ENCODE assay signal across 8 cellular contexts in the genomic region with DNA sequence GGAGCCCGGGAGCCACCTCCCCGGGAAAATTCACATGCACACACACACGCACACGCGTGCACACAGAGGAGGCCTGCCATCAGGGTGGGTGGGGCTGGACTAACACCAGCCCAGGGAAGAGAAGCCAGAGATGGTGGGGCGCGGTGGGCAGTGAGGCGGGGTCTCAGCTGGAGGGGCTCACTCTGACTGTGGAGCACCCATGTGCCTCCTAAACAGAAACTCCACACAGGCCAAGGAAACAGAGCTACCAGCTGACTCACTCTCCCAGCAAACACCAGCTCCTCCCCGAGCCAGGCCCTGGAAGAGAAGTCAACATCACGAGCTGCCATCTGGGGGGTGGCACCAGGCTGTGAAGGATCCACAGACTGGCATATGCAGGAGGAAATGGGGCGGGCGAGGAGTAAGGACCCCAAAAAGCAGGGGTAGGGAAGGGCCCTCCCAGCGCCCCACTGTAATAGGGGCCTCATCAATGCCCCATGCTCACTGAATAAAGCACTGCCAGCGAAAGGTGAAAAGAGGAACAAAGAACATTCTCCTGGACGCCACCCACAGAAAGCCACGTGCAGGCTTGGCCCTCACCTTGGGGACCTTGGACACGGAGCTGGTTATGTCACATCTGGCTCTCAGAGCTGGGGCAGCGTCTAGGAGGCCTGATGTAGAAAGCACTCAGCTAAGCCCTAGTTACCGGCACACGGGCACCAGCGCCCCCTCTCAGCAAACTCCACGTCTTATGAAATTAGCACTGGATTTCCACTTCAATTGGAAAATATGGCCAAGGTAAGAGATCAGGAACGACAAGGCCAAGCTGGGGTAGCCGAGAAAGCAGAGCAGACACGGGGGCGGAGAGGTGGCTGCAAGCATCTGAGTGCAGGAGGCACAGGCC. TPM values are rescaled to one million over a fixed set of nuclear protein-coding genes. Genes with fewer than 3 reads are reported as not detected.
DNase-seq lines count a peak whose midpoint lies in the region; ATAC-seq and TF ChIP-seq lines count a peak whose summit lies in the region.

No MANE protein-coding gene starts in this region.

- H3K27ac ChIP-seq in foreskin keratinocyte = peak overlapping the region; percentile 100

- no peaks in the 10 kb centered on the region for H3K9me3 ChIP-seq in neuron (ENCODE audit: low read length)

- TF ChIP-seq CTCF in foreskin keratinocyte (conservative IDR thresholded peaks at IDR 0.05) = peak; percentile 59

- H2AFZ ChIP-seq in neuron (ENCODE audit: low read depth, low read length) = peak overlapping the region; percentile 31

- H3K4me1 ChIP-seq in foreskin keratinocyte = peaks cover 17% of the 10 kb centered on the region
- peaks cover 52% of the 10 kb centered on the region for H3K4me1 ChIP-seq in neuron (ENCODE audit: insufficient read depth, low read length)

- H3K4me3 ChIP-seq in neuron (ENCODE audit: low read length) = no peak overlapping the region

- H3K36me3 ChIP-seq in neuron (ENCODE audit: insufficient read depth, low read length) = no peaks in the 10 kb centered on the region

- ATAC-seq in HG03103 (IDR thresholded peaks at IDR 0.05; ENCODE audit: low read depth, unreplicated experiment) (peak; percentile 43), foreskin keratinocyte (peak; percentile 71), GM21423 (IDR thresholded peaks at IDR 0.05; ENCODE audit: unreplicated experiment) (no peak), GM19023 (IDR thresholded peaks at IDR 0.05; ENCODE audit: unreplicated experiment) (no peak), HG02973 (IDR thresholded peaks at IDR 0.05; ENCODE audit: unreplicated experiment) (no peak)

- DNase-seq in GM04504 (ENCODE audit: low read depth) (peak; percentile 62), SKM-1 treated with dmso at 0.1 percent for 144 hours (lab: John Stamatoyannopoulos, UW; ENCODE audit: unreplicated experiment) (peak; percentile 28), foreskin keratinocyte (peak in 1 of 2 donors; percentile 82)

- H3K27me3 ChIP-seq in foreskin keratinocyte (no peaks in the 10 kb centered on the region), neuron (ENCODE audit: insufficient read depth, low read length) (no peaks in the 10 kb centered on the region)

RNA-seq across cellular contexts. Expression of gene INF2, which starts 8.4 kb away (rescaled TPM):
- 82.1 and 94.5 TPM in 2 replicates for total RNA-seq in foreskin keratinocyte
- 88.3 and 101 TPM in 2 replicates for polyA plus RNA-seq in foreskin keratinocyte

RNA-seq across cellular contexts. Expression of gene ADSS1, which starts 43.0 kb away (rescaled TPM):
- 0.63 and 1.2 TPM in 2 replicates for total RNA-seq in foreskin keratinocyte
- polyA plus RNA-seq in foreskin keratinocyte = 0.43 and 1.1 TPM in 2 replicates

Comparison
In these comparisons a context has a peak if more than half of its experiments do, and no peak if none do; other contexts are left out.
1. ATAC-seq: peak in HG03103 (single experiment) and foreskin keratinocyte (single experiment); none in GM21423 (single experiment), GM19023 (single experiment) and HG02973 (single experiment).